Comparison of ENCODE assay signal across 8 cellular contexts in the genomic region with DNA sequence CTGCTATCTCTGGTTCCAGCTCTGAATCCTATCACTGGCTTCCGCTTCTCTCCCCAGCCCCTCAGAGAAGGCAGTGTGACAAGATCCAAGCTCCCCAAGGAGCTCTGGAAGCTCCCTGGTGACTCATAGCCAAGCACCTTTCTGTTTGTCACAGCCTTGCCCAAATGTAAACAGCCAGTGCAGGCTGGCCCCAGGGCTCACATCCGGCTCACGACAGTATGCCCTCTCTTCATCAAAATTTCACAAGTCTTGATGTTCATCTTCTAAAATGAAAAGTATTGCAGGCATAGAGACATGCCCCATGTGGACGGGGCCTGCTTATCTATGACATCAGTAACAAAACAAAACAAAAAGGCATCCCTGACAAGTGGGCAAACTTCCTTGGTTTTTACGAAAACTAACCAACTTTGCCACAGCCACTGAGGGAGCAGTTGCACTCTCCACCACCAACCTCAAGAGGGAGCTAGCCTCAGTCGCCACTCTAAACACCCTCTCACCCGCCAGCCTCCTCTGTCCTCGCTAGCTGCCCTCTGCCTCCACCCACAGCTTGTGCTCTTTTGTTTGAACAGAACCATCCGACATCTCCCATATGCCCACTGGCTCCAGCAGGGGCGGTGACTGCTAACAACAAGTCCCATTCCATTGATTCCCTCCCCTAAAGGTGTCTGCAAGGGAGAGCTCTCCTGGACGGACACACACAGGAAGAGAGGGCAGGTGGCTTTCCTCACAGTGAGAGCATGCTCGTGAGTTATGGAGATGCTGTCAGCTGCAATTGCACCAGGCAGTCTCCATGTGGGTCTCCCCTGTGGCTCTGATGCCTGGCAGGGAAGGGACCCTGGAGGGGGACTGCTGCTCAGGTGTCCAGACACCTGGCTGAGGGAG.
DNase-seq lines count a peak whose midpoint lies in the region; TF ChIP-seq lines count a peak whose summit lies in the region.

No MANE protein-coding gene starts in this region.

- H3K9me3 ChIP-seq in endodermal cell (ENCODE audit: control insufficient read depth, low read length) = no peaks in the 10 kb centered on the region

- DNase-seq in GM13977 (ENCODE audit: low spot score) (no peak), NCI-H2196 (lab: John Stamatoyannopoulos, UW; ENCODE audit: unreplicated experiment) (peak; percentile 45), endodermal cell (peak; percentile 87), putamen (ENCODE audit: low spot score) (peak; percentile 70), kidney glomerular epithelial cell (lab: John Stamatoyannopoulos, UW) (no peak), cortex of kidney (lab: John Stamatoyannopoulos, UW) (no peak)
- DNase-seq in activated CD4-positive, alpha-beta T cell treated with anti-CD3 and anti-CD28 coated beads for 1 hour = no peak
- DNase-seq in activated CD4-positive, CD25-positive, alpha-beta regulatory T cell (lab: John Stamatoyannopoulos, UW) = no peak

- peaks cover 1% of the 10 kb centered on the region for H3K27me3 Mint-ChIP-seq in endodermal cell (ENCODE audit: insufficient read depth)

- H3K4me1 ChIP-seq in endodermal cell (ENCODE audit: control insufficient read depth, insufficient read depth, low read length) = no peaks in the 10 kb centered on the region

- no peak overlapping the region for H3K4me3 Mint-ChIP-seq in endodermal cell

- H3K4me3 ChIP-seq in endodermal cell (ENCODE audit: low read length) = no peak overlapping the region

- H3K9ac ChIP-seq in endodermal cell (ENCODE audit: extremely low read depth, low read length, poor library complexity, severe bottlenecking) = no peak overlapping the region

- no peaks in the 10 kb centered on the region for H3K36me3 Mint-ChIP-seq in endodermal cell (ENCODE audit: low read depth)

- H3K9me3 Mint-ChIP-seq in endodermal cell = no peaks in the 10 kb centered on the region

- in situ Hi-C loops in GM13977 (cut with MboI; ENCODE audit: low pct_unique_long_range_greater_than_20kb, low sequenced_read_pairs, unreplicated experiment) = no loop called here

- TF ChIP-seq CTCF in GM13977 (IDR thresholded peaks at IDR 0.05; ENCODE audit: extremely low read depth, insufficient read depth, missing control alignments) (peak; percentile 38), endodermal cell (conservative IDR thresholded peaks at IDR 0.05) (peak; percentile 71)

- no peaks in the 10 kb centered on the region for H3K36me3 ChIP-seq in endodermal cell (ENCODE audit: control insufficient read depth, insufficient read depth, low read length)

- H3K27ac ChIP-seq in endodermal cell (ENCODE audit: low read depth, low read length) = no peak overlapping the region

- H3K4me1 Mint-ChIP-seq in endodermal cell = peaks cover 9% of the 10 kb centered on the region

- H3K27ac Mint-ChIP-seq in endodermal cell = peak overlapping the region; percentile 83

- 85 to 87% methylated on average over 7 to 12 of the region's 12 CpGs for WGBS in endodermal cell (ENCODE audit: insufficient coverage in 1 of 2, insufficient read length in 1 of 2), 2 experiments

- H3K27me3 ChIP-seq in endodermal cell (ENCODE audit: control insufficient read depth, insufficient read depth, low read length, poor library complexity, severe bottlenecking) = no peaks in the 10 kb centered on the region

Comparison
In these comparisons a context has a peak if more than half of its experiments do, and no peak if none do; other contexts are left out.
1. DNase-seq: peak in NCI-H2196 (single experiment), endodermal cell (single experiment) and putamen (single experiment); none in GM13977 (single experiment), kidney glomerular epithelial cell (single experiment), cortex of kidney (single experiment), activated CD4-positive, alpha-beta T cell treated with anti-CD3 and anti-CD28 coated beads for 1 hour (single experiment) and activated CD4-positive, CD25-positive, alpha-beta regulatory T cell (0 of 4).